Comparison of ENCODE assay signal across 1 cellular context in genomic region chr2:10119601-10120157, GRCh38.
TF ChIP-seq lines count a peak whose summit lies in the region.

No MANE protein-coding gene starts in this region.

TF ChIP-seq in K562, 482 proteins besides CTCF, POLR2A, EP300 and RAD21 (continued from another document and continues in another):
- 0 out of 2 replicates have a peak, but pooled peaks have one; percentile 63 for TF ChIP-seq NBN (IDR thresholded peaks at IDR 0.05; ENCODE audit: low read depth)
- no peak for TF ChIP-seq CEBPB (tag; IDR thresholded peaks at IDR 0.05)
- no peak for TF ChIP-seq CBFB (CRISPR knock-in tag; IDR thresholded peaks at IDR 0.05)
- TF ChIP-seq IRF9 (tag; IDR thresholded peaks at IDR 0.05), result no peak
- TF ChIP-seq KHSRP (IDR thresholded peaks at IDR 0.05), result no peak
- TF ChIP-seq L3MBTL2 (IDR thresholded peaks at IDR 0.05), result no peak
- no peak for TF ChIP-seq EGR1 (conservative IDR thresholded peaks at IDR 0.05)
- TF ChIP-seq TCF7 (IDR thresholded peaks at IDR 0.05; ENCODE audit: borderline replicate concordance), result no peak
- TF ChIP-seq TAF9B (IDR thresholded peaks at IDR 0.05; ENCODE audit: partially characterized antibody), result no peak
- no peak for TF ChIP-seq ZNF280B (CRISPR knock-in tag; IDR thresholded peaks at IDR 0.05)
- no peak for TF ChIP-seq SUPT5H (IDR thresholded peaks at IDR 0.05)
- TF ChIP-seq ZBTB9 (CRISPR knock-in tag; IDR thresholded peaks at IDR 0.05), result 0 out of 2 replicates have a peak, but pooled peaks have one; percentile 15
- TF ChIP-seq ZBTB40 (IDR thresholded peaks at IDR 0.05), result no peak
- TF ChIP-seq ZBTB40 (CRISPR knock-in tag; IDR thresholded peaks at IDR 0.05), result no peak
- peak; percentile 30; the same call in 1 of the 2 replicates for TF ChIP-seq CC2D1A (IDR thresholded peaks at IDR 0.05)
- TF ChIP-seq LCOR (CRISPR knock-in tag; IDR thresholded peaks at IDR 0.05), result no peak
- no peak for TF ChIP-seq DDX20 (tag; IDR thresholded peaks at IDR 0.05; ENCODE audit: low read depth)
- TF ChIP-seq XRCC5 (IDR thresholded peaks at IDR 0.05; ENCODE audit: low read depth, low read length), result no peak
- TF ChIP-seq ZNF212 (CRISPR knock-in tag; IDR thresholded peaks at IDR 0.05), result 0 out of 2 replicates have a peak, but pooled peaks have one; percentile 56
- no peak for TF ChIP-seq XRCC3 (IDR thresholded peaks at IDR 0.05)
- no peak for TF ChIP-seq AFF1 (IDR thresholded peaks at IDR 0.05; ENCODE audit: low read depth in 1 of 2, partially characterized antibody in 2 of 2)
- 0 out of 2 replicates have a peak, but pooled peaks have one; percentile 59 for TF ChIP-seq SMAD4 (CRISPR knock-in tag; conservative IDR thresholded peaks at IDR 0.05)
- no peak for TF ChIP-seq CREBBP (IDR thresholded peaks at IDR 0.05; ENCODE audit: low read depth, low read length)
- no peak for TF ChIP-seq PHF8 (IDR thresholded peaks at IDR 0.05; ENCODE audit: borderline replicate concordance, low read length)
- TF ChIP-seq DMBX1 (CRISPR knock-in tag; IDR thresholded peaks at IDR 0.05; ENCODE audit: borderline replicate concordance), result 0 out of 2 replicates have a peak, but pooled peaks have one; percentile 31
- TF ChIP-seq TOE1 (IDR thresholded peaks at IDR 0.05; ENCODE audit: borderline replicate concordance), result peak; percentile 18; the same call in 1 of the 2 replicates
- no peak for TF ChIP-seq TOE1 (CRISPR knock-in tag; IDR thresholded peaks at IDR 0.05; ENCODE audit: borderline replicate concordance, low read depth)
- 0 out of 2 replicates have a peak, but pooled peaks have one; percentile 0 for TF ChIP-seq ZNF175 (CRISPR knock-in tag; IDR thresholded peaks at IDR 0.05; ENCODE audit: low read depth)
- peak; percentile 52 for TF ChIP-seq TAF7 (tag; IDR thresholded peaks at IDR 0.05)
- no peak for TF ChIP-seq UBTF (IDR thresholded peaks at IDR 0.05; ENCODE audit: borderline replicate concordance in 1 of 2, low read depth in 2 of 2, low read length in 2 of 2)
- no peak for TF ChIP-seq E2F6 (IDR thresholded peaks at IDR 0.05; ENCODE audit: borderline replicate concordance in 1 of 2, extremely low read depth in 1 of 2, insufficient read depth in 1 of 2, insufficient read length in 1 of 2, low read depth in 1 of 2, low read length in 1 of 2, poor library complexity in 1 of 2, severe bottlenecking in 1 of 2)
- TF ChIP-seq ZNF77 (CRISPR knock-in tag; IDR thresholded peaks at IDR 0.05), result no peak
- TF ChIP-seq MITF (IDR thresholded peaks at IDR 0.05), result no peak
- TF ChIP-seq ZFX (CRISPR knock-in tag; IDR thresholded peaks at IDR 0.05), result no peak
- TF ChIP-seq TCF15 (CRISPR knock-in tag; IDR thresholded peaks at IDR 0.05), result peak; percentile 74; the same call in 1 of the 2 replicates
- TF ChIP-seq ZNF146 (CRISPR knock-in tag; IDR thresholded peaks at IDR 0.05; ENCODE audit: unreplicated experiment), result no peak
- TF ChIP-seq SRSF7 (optimal IDR thresholded peaks at IDR 0.05; ENCODE audit: low read depth, low read length), result no peak
- TF ChIP-seq CHD2 (IDR thresholded peaks at IDR 0.05; ENCODE audit: low read depth, low read length), result no peak
- no peak for TF ChIP-seq EWSR1 (IDR thresholded peaks at IDR 0.05; ENCODE audit: borderline replicate concordance, low read depth, partially characterized antibody)
